In the genomic region with DNA sequence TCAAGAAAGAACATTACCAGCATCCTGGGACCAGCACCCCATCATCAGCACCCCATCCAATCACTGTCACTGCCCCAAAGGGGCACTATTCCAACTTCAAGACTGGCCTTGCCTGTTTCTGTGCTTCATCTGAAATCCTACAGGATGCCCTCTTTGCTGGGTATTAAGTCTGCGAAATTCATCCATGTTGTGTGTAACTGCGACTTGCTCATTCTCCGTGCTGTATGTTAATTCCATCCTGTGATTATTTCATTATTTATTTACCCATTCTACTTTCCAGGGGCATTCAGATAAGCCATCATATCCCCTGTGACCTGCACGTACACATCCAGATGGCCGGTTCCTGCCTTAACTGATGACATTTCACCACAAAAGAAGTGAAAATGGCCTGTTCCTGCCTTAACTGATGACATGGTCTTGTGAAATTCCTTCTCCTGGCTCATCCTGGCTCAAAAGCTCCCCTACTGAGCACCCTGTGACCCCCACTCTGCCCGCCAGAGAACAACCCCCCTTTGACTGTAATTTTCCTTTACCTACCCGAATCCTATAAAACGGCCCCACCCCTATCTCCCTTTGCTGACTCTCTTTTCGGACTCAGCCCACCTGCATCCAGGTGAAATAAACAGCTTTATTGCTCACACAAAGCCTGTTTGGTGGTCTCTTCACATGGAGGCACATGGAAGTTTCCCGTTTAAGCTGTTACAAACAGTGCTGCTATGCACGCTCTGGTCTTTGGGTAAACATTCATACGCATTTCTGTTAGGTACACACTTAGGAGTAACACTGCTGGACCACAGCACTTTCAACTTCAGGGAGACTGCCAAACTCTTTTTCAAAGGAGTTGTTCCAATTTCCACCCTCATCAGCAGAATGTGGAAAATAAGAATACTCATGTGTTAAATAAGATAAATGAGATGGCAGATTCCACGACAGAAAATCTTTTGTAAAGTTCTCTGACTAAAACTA, we compare ENCODE assay signal across 8 cellular contexts.
A peak's percentile ranks its signal among the peaks of the same experiment; 100 is the strongest.
DNase-seq lines count a peak whose midpoint lies in the region; ATAC-seq and TF ChIP-seq lines count a peak whose summit lies in the region.
"Not testable (repeated sequence)": the region's sequence is repeated elsewhere in the genome, so short reads cannot be mapped to it uniquely, and the experiment has no call there.

No MANE protein-coding gene starts in this region.

- H3K27me3 Mint-ChIP-seq in Calu3 (ENCODE audit: unreplicated experiment); WTC11 (ENCODE audit: low read depth); mesothelial cell of epicardium (ENCODE audit: low read depth): not testable (repeated sequence)

- peaks cover 28% of the 10 kb centered on the region for H3K36me3 Mint-ChIP-seq in Calu3 (ENCODE audit: insufficient read depth, unreplicated experiment)
- H3K36me3 Mint-ChIP-seq in WTC11, mesothelial cell of epicardium: not testable (repeated sequence)

- intact Hi-C loops in Calu3 (cut with micrococcal nuclease; ENCODE audit: unreplicated experiment); uterus (cut with DNase I; ENCODE audit: low total_unique reads): not testable (repeated sequence)

- CTCF ChIA-PET in Calu3 (lab: Charles Lee): not testable (repeated sequence)
- CTCF ChIA-PET in WTC11 (lab: Charles Lee): interaction anchor here (0.5 kb wide), 1 partner anchor 352 kb away, joined by 3 read pairs; no protein-coding TSS in a partner anchor

- H3K4me2 ChIP-seq in skeletal muscle satellite cell (ENCODE audit: low read length): peak overlapping the region; percentile 75

- not testable (repeated sequence) for DNase-seq in Calu3; WTC11 (ENCODE audit: low spot score); mesothelial cell of epicardium (ENCODE audit: low spot score in 2 of 2, unreplicated experiment in 2 of 2); uterus
- peak; percentile 45 to 58 for DNase-seq in cardiac fibroblast (ENCODE audit: low read depth in 2 of 2)
- DNase-seq in fibroblast of mammary gland (ENCODE audit: low read depth): peak; percentile 77

- H3K4me1 ChIP-seq in HUES64 (ENCODE audit: insufficient read depth, low read length) (peaks cover 39% of the 10 kb centered on the region), skeletal muscle satellite cell (ENCODE audit: control insufficient read depth, insufficient read depth, low read length) (peaks cover 65% of the 10 kb centered on the region)
- not testable (repeated sequence) for H3K4me1 ChIP-seq in uterus

- not testable (repeated sequence) for H3K9me3 Mint-ChIP-seq in Calu3 (ENCODE audit: low read depth, unreplicated experiment); WTC11; mesothelial cell of epicardium

- H3K27me3 ChIP-seq in HUES64 (ENCODE audit: insufficient read depth, low read length); skeletal muscle satellite cell (ENCODE audit: control insufficient read depth, insufficient read depth, low read length); uterus: not testable (repeated sequence)

- H3K36me3 ChIP-seq in HUES64 (ENCODE audit: insufficient read depth, low read length); skeletal muscle satellite cell (ENCODE audit: insufficient read depth, low read length); uterus: not testable (repeated sequence)

- TF ChIP-seq POLR2A in uterus (IDR thresholded peaks at IDR 0.05): not testable (repeated sequence)

- not testable (repeated sequence) for H3K9me3 ChIP-seq in HUES64 (ENCODE audit: insufficient read depth, low read depth, low read length); skeletal muscle satellite cell (replicated peaks; ENCODE audit: low read length); uterus

- peak overlapping the region; percentile 36; the same call in 1 of the 2 replicates for H3K9ac ChIP-seq in HUES64 (ENCODE audit: low read depth, low read length)
- peak overlapping the region; percentile 70 for H3K9ac ChIP-seq in skeletal muscle satellite cell (ENCODE audit: low read depth, low read length)

- POLR2A ChIA-PET in WTC11 (lab: Charles Lee): not testable (repeated sequence)

- not testable (repeated sequence) for H3K4me3 ChIP-seq in HUES64 (ENCODE audit: low read length); cardiac fibroblast (replicated peaks in 1 of 2; ENCODE audit: low read depth in 2 of 2, low read length in 2 of 2); fibroblast of mammary gland (ENCODE audit: control insufficient read depth, low read depth, low read length); skeletal muscle satellite cell (ENCODE audit: low read length); uterus

- ATAC-seq in WTC11: peak; percentile 10; the same call in 1 of the 2 replicates

- H3K27ac ChIP-seq in HUES64 (ENCODE audit: low read depth, low read length): not testable (repeated sequence)
- H3K27ac ChIP-seq in uterus: peak overlapping the region; percentile 40 to 64

- not testable (repeated sequence) for BruUV-seq in Calu3 (replicated peaks; lab: Mats Ljungman, UMichigan)

- H3K27ac Mint-ChIP-seq in Calu3 (ENCODE audit: unreplicated experiment) (peak overlapping the region; percentile 27), WTC11 (peak overlapping the region; percentile 66), mesothelial cell of epicardium (peak overlapping the region; percentile 95)

- H3K4me3 Mint-ChIP-seq in Calu3 (ENCODE audit: low read depth, unreplicated experiment); WTC11; mesothelial cell of epicardium: not testable (repeated sequence)

- H3K4me1 Mint-ChIP-seq in Calu3 (ENCODE audit: low read depth, unreplicated experiment) (peaks cover 59% of the 10 kb centered on the region), WTC11 (peaks cover 50% of the 10 kb centered on the region), mesothelial cell of epicardium (peaks cover 67% of the 10 kb centered on the region)

- TF ChIP-seq CTCF in Calu3 (IDR thresholded peaks at IDR 0.05; ENCODE audit: unreplicated experiment); WTC11 (IDR thresholded peaks at IDR 0.05); cardiac fibroblast (IDR thresholded peaks at IDR 0.05; ENCODE audit: low read depth, low read length); fibroblast of mammary gland (conservative IDR thresholded peaks at IDR 0.05; ENCODE audit: control insufficient read depth, insufficient read depth, low read depth, low read length); mesothelial cell of epicardium (IDR thresholded peaks at IDR 0.05; ENCODE audit: unreplicated experiment); uterus (IDR thresholded peaks at IDR 0.05): not testable (repeated sequence)

- WGBS in HUES64: 49% methylated on average over 12 of the region's 13 CpGs

Comparison
In these comparisons a context has a peak if more than half of its experiments do, and no peak if none do; other contexts are left out.
1. H3K27ac Mint-ChIP-seq: peak in every context shown above with its lines; median percentile 95 in mesothelial cell of epicardium; 66 in WTC11; 27 in Calu3.